12 cellular contexts compared by ENCODE assay signal in the genomic region with DNA sequence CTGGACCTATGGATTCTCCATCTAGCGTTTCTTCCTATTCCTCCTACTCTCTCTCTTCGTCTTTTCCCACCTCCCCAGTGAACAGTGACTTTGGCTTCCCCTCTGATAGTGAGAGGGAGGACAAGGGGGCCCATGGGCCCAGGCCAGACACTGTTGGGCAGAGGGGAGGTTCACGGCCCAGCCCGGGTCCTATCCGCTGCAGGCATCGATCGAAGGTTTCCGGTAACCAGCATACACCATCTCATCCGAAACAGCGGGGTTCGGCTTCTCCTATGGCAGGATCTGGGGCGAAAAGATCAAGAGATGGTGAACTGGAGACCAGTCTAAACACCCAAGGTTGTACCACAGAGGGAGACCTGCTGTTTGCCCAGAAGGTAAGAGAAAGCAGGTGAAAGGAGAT. TPM values are rescaled to one million over a fixed set of nuclear protein-coding genes. Genes with fewer than 3 reads are reported as not detected.
DNase-seq lines count a peak whose midpoint lies in the region; ATAC-seq, FAIRE-seq and TF ChIP-seq lines count a peak whose summit lies in the region.
"Had no signal": no experiment of that assay in that cellular context is flagged by ENCODE, and none has a peak within 500 bp of the region (broad histone marks: within the 10 kb centered on the region; RNA-seq: fewer than 3 reads in every experiment).

No MANE protein-coding gene starts in this region.

- no peak overlapping the region for H3K27ac Mint-ChIP-seq in stimulated activated naive CD8-positive, alpha-beta T cell treated with anti-CD3 and anti-CD28 coated beads, Interleukin-15, Interleukin-2, amounts not matched to agents 100 ng/mL and 50 ng/mL, for 24 hours
- no peak overlapping the region for H3K27ac Mint-ChIP-seq in natural killer cell treated with Interleukin-12 subunit alpha and Interleukin-12 subunit beta and Interleukin-15 and Interleukin-18, amount 100 ng/mL, for 72 hours
- H3K27ac Mint-ChIP-seq: activated CD4-positive, alpha-beta memory T cell treated with anti-CD3 and anti-CD28 coated beads for 36 hours had no signal

- no peak for TF ChIP-seq CTCF in coronary artery (IDR thresholded peaks at IDR 0.05)

- ATAC-seq in stimulated activated naive CD8-positive, alpha-beta T cell treated with anti-CD3 and anti-CD28 coated beads, Interleukin-15, Interleukin-2, amounts not matched to agents 100 U/mL and 50 U/mL, for 24 hours: no peak
- no peak for ATAC-seq in natural killer cell treated with Interleukin-12 subunit alpha and Interleukin-12 subunit beta and Interleukin-15 and Interleukin-18, amount 100 ng/mL, for 72 hours

- H3K4me3 ChIP-seq in coronary artery: peak overlapping the region; percentile 81

- DNase-seq in stimulated activated naive CD8-positive, alpha-beta T cell treated with anti-CD3 and anti-CD28 coated beads, Interleukin-15, Interleukin-2, amounts not matched to agents 100 U/mL and 50 U/mL, for 24 hours: no peak
- DNase-seq in coronary artery (ENCODE audit: low spot score) (no peak), occipital lobe (lab: John Stamatoyannopoulos, UW) (no peak), CD1c-positive myeloid dendritic cell (ENCODE audit: extremely low spot score) (no peak), NCI-H748 (lab: John Stamatoyannopoulos, UW; ENCODE audit: unreplicated experiment) (no peak), frontal cortex (ENCODE audit: low spot score in 2 of 2) (no peak)
- DNase-seq in natural killer cell treated with Interleukin-12 subunit alpha and Interleukin-12 subunit beta and Interleukin-15 and Interleukin-18, amount 100 ng/mL, for 72 hours (ENCODE audit: low spot score): no peak
- DNase-seq: activated CD4-positive, alpha-beta memory T cell treated with anti-CD3 and anti-CD28 coated beads for 36 hours; effector memory CD4-positive, alpha-beta T cell; Peyer's patch had no signal

- peak overlapping the region; percentile 65 for H3K4me3 Mint-ChIP-seq in stimulated activated naive CD8-positive, alpha-beta T cell treated with anti-CD3 and anti-CD28 coated beads, Interleukin-15, Interleukin-2, amounts not matched to agents 100 ng/mL and 50 ng/mL, for 24 hours
- H3K4me3 Mint-ChIP-seq in natural killer cell treated with Interleukin-12 subunit alpha and Interleukin-12 subunit beta and Interleukin-15 and Interleukin-18, amount 100 ng/mL, for 72 hours: peak overlapping the region; percentile 92

- no peaks in the 10 kb centered on the region for H3K36me3 Mint-ChIP-seq in stimulated activated naive CD8-positive, alpha-beta T cell treated with anti-CD3 and anti-CD28 coated beads, Interleukin-15, Interleukin-2, amounts not matched to agents 100 ng/mL and 50 ng/mL, for 24 hours (ENCODE audit: low read depth)
- no peaks in the 10 kb centered on the region for H3K36me3 Mint-ChIP-seq in natural killer cell treated with Interleukin-12 subunit alpha and Interleukin-12 subunit beta and Interleukin-15 and Interleukin-18, amount 100 ng/mL, for 72 hours
- H3K36me3 Mint-ChIP-seq: activated CD4-positive, alpha-beta memory T cell treated with anti-CD3 and anti-CD28 coated beads for 36 hours had no signal

- H3K27me3 Mint-ChIP-seq in stimulated activated naive CD8-positive, alpha-beta T cell treated with anti-CD3 and anti-CD28 coated beads, Interleukin-15, Interleukin-2, amounts not matched to agents 100 ng/mL and 50 ng/mL, for 24 hours: peaks cover 13% of the 10 kb centered on the region
- H3K27me3 Mint-ChIP-seq in natural killer cell treated with Interleukin-12 subunit alpha and Interleukin-12 subunit beta and Interleukin-15 and Interleukin-18, amount 100 ng/mL, for 72 hours: peaks cover 7 to 27% of the 10 kb centered on the region in 2 donors
- H3K27me3 Mint-ChIP-seq: activated CD4-positive, alpha-beta memory T cell treated with anti-CD3 and anti-CD28 coated beads for 36 hours had no signal

- H3K27ac ChIP-seq in coronary artery: peak overlapping the region; percentile 67 to 98

- peaks cover 32% of the 10 kb centered on the region for H3K4me1 Mint-ChIP-seq in stimulated activated naive CD8-positive, alpha-beta T cell treated with anti-CD3 and anti-CD28 coated beads, Interleukin-15, Interleukin-2, amounts not matched to agents 100 ng/mL and 50 ng/mL, for 24 hours (ENCODE audit: low read depth)
- peaks cover 21% of the 10 kb centered on the region in 2 donors for H3K4me1 Mint-ChIP-seq in natural killer cell treated with Interleukin-12 subunit alpha and Interleukin-12 subunit beta and Interleukin-15 and Interleukin-18, amount 100 ng/mL, for 72 hours (ENCODE audit: low read depth in 2 of 2)

- FAIRE-seq in frontal cortex (lab: Jason Lieb, UNC): no peak

- no peaks in the 10 kb centered on the region for H3K9me3 Mint-ChIP-seq in stimulated activated naive CD8-positive, alpha-beta T cell treated with anti-CD3 and anti-CD28 coated beads, Interleukin-15, Interleukin-2, amounts not matched to agents 100 ng/mL and 50 ng/mL, for 24 hours
- no peaks in the 10 kb centered on the region for H3K9me3 Mint-ChIP-seq in natural killer cell treated with Interleukin-12 subunit alpha and Interleukin-12 subunit beta and Interleukin-15 and Interleukin-18, amount 100 ng/mL, for 72 hours
- H3K9me3 Mint-ChIP-seq: activated CD4-positive, alpha-beta memory T cell treated with anti-CD3 and anti-CD28 coated beads for 36 hours had no signal

RNA-seq across cellular contexts. Expression of a gene that starts 0.9 kb away (rescaled TPM):
- 10 to 100 TPM in 1 of 2 donors, 1 to 10 TPM in 1; 2.4 to 10.2 TPM for total RNA-seq in natural killer cell treated with Interleukin-12 subunit alpha and Interleukin-12 subunit beta and Interleukin-15 and Interleukin-18, amount 100 ng/mL, for 72 hours
- total RNA-seq in occipital lobe: 2.5 TPM
- total RNA-seq in frontal cortex: 2.0 TPM

RNA-seq across cellular contexts. Expression of a gene that starts 10.4 kb away (rescaled TPM):
- total RNA-seq in natural killer cell treated with Interleukin-12 subunit alpha and Interleukin-12 subunit beta and Interleukin-15 and Interleukin-18, amount 100 ng/mL, for 72 hours: 10 to 100 TPM; 56.5 to 63.0 TPM
- total RNA-seq in occipital lobe: 69.3 TPM
- 84.0 TPM for total RNA-seq in frontal cortex

RNA-seq across cellular contexts. Expression of a gene that starts 10.7 kb away (rescaled TPM):
- under 1 TPM; 0.45 to 0.59 TPM for total RNA-seq in natural killer cell treated with Interleukin-12 subunit alpha and Interleukin-12 subunit beta and Interleukin-15 and Interleukin-18, amount 100 ng/mL, for 72 hours
- 9.2 TPM for total RNA-seq in occipital lobe
- 9.4 TPM for total RNA-seq in frontal cortex

RNA-seq across cellular contexts. Expression of a gene that starts 14.4 kb away (rescaled TPM):
- total RNA-seq in natural killer cell treated with Interleukin-12 subunit alpha and Interleukin-12 subunit beta and Interleukin-15 and Interleukin-18, amount 100 ng/mL, for 72 hours: 100 to 1,000 TPM; 115 to 140 TPM
- total RNA-seq in occipital lobe (76.7 TPM), frontal cortex (83.2 TPM)

RNA-seq across cellular contexts. Expression of a gene that starts 25.7 kb away (rescaled TPM):
- total RNA-seq in natural killer cell treated with Interleukin-12 subunit alpha and Interleukin-12 subunit beta and Interleukin-15 and Interleukin-18, amount 100 ng/mL, for 72 hours: not detected
- 1.7 TPM for total RNA-seq in occipital lobe
- 0.41 TPM for total RNA-seq in frontal cortex
- total RNA-seq: activated CD4-positive, alpha-beta memory T cell treated with anti-CD3 and anti-CD28 coated beads for 36 hours; M059J; Peyer's patch had no signal
